Comparison of ENCODE assay signal across 8 cellular contexts in genomic region chr3:123028233-123028828, GRCh38. TPM values are rescaled to one million over a fixed set of nuclear protein-coding genes. Genes with fewer than 3 reads are reported as not detected.
A peak's percentile ranks its signal among the peaks of the same experiment; 100 is the strongest.
DNase-seq lines count a peak whose midpoint lies in the region; ATAC-seq and FAIRE-seq lines count a peak whose summit lies in the region.

No MANE protein-coding gene starts in this region.

- H3K9me3 ChIP-seq in small intestine (ENCODE audit: control insufficient read depth, low read depth), result no peaks in the 10 kb centered on the region

- H3K4me1 ChIP-seq in small intestine (ENCODE audit: control insufficient read depth in 2 of 2, insufficient read depth in 1 of 2, low read depth in 1 of 2, low read length in 1 of 2), result peaks cover 0 to 6% of the 10 kb centered on the region in 2 donors

- peaks cover 0 to 30% of the 10 kb centered on the region in 2 donors for H3K27me3 ChIP-seq in small intestine (ENCODE audit: control insufficient read depth in 2 of 2, insufficient read depth in 2 of 2, low read length in 2 of 2)

- WGBS in small intestine, 3 donors, result 1 to 3% (median 2%) methylated on average over 21 of the region's 21 CpGs

- no peaks in the 10 kb centered on the region for H3K36me3 ChIP-seq in small intestine (ENCODE audit: control insufficient read depth in 2 of 2, insufficient read depth in 2 of 2, low read length in 2 of 2)

- ATAC-seq in HG02981 (IDR thresholded peaks at IDR 0.05; ENCODE audit: unreplicated experiment), result no peak

- DNase-seq in SHP77 (lab: John Stamatoyannopoulos, UW) (peak; percentile 34 to 48), SHP77 treated with DMSO at 0.1 percent for 48 hours (lab: John Stamatoyannopoulos, UW) (no peak), NAMALWA (ENCODE audit: low spot score) (peak; percentile 69), SK-N-DZ (ENCODE audit: low spot score) (peak; percentile 79), iris pigment epithelial cell (ENCODE audit: low read depth) (peak; percentile 89), small intestine (peak; percentile 24)
- peak; percentile 15 for DNase-seq in central memory CD4-positive, alpha-beta T cell

- H3K4me3 ChIP-seq in small intestine (ENCODE audit: low read depth in 1 of 2, low read length in 2 of 2), result peak overlapping the region in 1 of 2 donors; percentile 45

- no peak overlapping the region for H3K27ac ChIP-seq in small intestine (ENCODE audit: low read depth in 1 of 2, low read length in 1 of 2)

- FAIRE-seq in small intestine (lab: Jason Lieb, UNC), result no peak

RNA-seq across cellular contexts. Expression of gene SEMA5B, which starts 0.8 kb away (rescaled TPM):
- 16.9 and 19.9 TPM in 2 replicates for polyA plus RNA-seq in SK-N-DZ (2014; cell fraction: cytosol; rRNA removed)
- 52.4 and 55.5 TPM in 2 replicates for polyA plus RNA-seq in SK-N-DZ (2014; cell fraction: nucleus; rRNA removed)
- 1 to 10 TPM in 1 of 3 donors, under 1 TPM in 1, not detected in 1; 0.75 to 1.9 TPM for polyA plus RNA-seq in small intestine

RNA-seq across cellular contexts. Expression of gene PDIA5, which starts 38.5 kb away (rescaled TPM):
- 13.4 and 14.5 TPM in 2 replicates for polyA plus RNA-seq in SK-N-DZ (2014; cell fraction: cytosol; rRNA removed)
- 19.1 and 34.2 TPM in 2 replicates for polyA plus RNA-seq in SK-N-DZ (2014; cell fraction: nucleus; rRNA removed)
- 10 to 100 TPM in 1 of 3 donors, 1 to 10 TPM in 2; 4.6 to 27.7 (median 4.7) TPM for polyA plus RNA-seq in small intestine
